In genomic region chr6:120186080-120186479, GRCh38 we compare ENCODE assay signal across 34 cellular contexts.
"Had no signal": no experiment of that assay in that cellular context is flagged by ENCODE, and none has a peak within 500 bp of the region (broad histone marks: within the 10 kb centered on the region; RNA-seq: fewer than 3 reads in every experiment).

No MANE protein-coding gene starts in this region.

- H3K4me3 ChIP-seq: MG63 had no signal

- DNase-seq: Karpas-422, Kasumi-1, MG63, MM.1S, MV-4-11, NCI-H1048, NCI-H1092, NCI-H1092 treated with DMSO at 0.1 percent for 48 hours, NCI-H1105, NCI-H1105 treated with DMSO at 0.1 percent for 48 hours, NCI-H1417, NCI-H1417 treated with DMSO at 0.1 percent for 48 hours, NCI-H1436, NCI-H1436 treated with DMSO at 0.1 percent for 48 hours, NCI-H146, NCI-H1694, NCI-H1694 treated with DMSO at 0.1 percent for 48 hours, NCI-H187, NCI-H187 treated with DMSO at 0.1 percent for 48 hours, NCI-H1930, NCI-H2029, NCI-H2029 treated with DMSO at 0.1 percent for 48 hours, NCI-H2081, NCI-H2081 treated with DMSO at 0.1 percent for 48 hours, NCI-H2107, NCI-H2171, NCI-H2171 treated with DMSO at 0.1 percent for 48 hours, NCI-H2227 treated with DMSO at 0.1 percent for 48 hours, NCI-H226, NCI-H345, NCI-H446, NCI-H446 treated with DMSO at 0.1 percent for 48 hours, NCI-H510A, NCI-H510A treated with DMSO at 0.1 percent for 48 hours had no signal

- H3K9me3 ChIP-seq: MG63 had no signal

- H3K27me3 ChIP-seq: MG63 had no signal

- H3K36me3 ChIP-seq: MG63 had no signal
